Comparison of ENCODE assay signal across 9 cellular contexts in genomic region chr10:133062635-133063034, GRCh38. TPM values are rescaled to one million over a fixed set of nuclear protein-coding genes. Genes with fewer than 3 reads are reported as not detected.
"Had no signal": no experiment of that assay in that cellular context is flagged by ENCODE, and none has a peak within 500 bp of the region (broad histone marks: within the 10 kb centered on the region; RNA-seq: fewer than 3 reads in every experiment).

No MANE protein-coding gene starts in this region.

- DNase-seq: GM23248, GOT3, H9, HCEC 1CT, IMR-90, KG1 had no signal

- H3K4me3 ChIP-seq: GM23248, K562 had no signal

- H3K27ac ChIP-seq: GM23248, HL-60 had no signal

- H3K9ac ChIP-seq: GM23248 had no signal

- ATAC-seq: K562 had no signal

RNA-seq across cellular contexts. Expression of gene ADGRA1, which starts 25.1 kb away (rescaled TPM):
- total RNA-seq: GM23248, HT1080, IMR-90, K562 had no signal
